In the genomic region with DNA sequence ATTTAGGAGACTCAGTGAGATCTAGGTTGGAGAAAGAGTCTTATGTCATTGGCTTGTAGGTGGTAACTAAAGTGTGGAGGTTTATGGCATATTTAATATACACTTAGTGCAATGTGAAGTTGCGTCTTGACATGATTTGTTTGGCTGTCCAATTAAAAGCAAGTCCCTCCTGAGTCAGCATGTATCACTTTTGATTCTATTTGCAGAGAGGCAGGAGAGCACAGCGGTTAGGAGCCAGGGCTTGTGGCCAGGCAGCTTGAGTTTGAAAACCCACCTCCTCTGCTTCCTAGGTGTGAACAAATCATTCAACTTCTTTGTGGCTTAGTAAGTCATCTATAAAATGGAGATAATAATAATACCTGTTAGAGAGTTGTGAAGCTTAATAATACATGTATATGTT, we compare ENCODE assay signal across 27 cellular contexts.
"Had no signal": no experiment of that assay in that cellular context is flagged by ENCODE, and none has a peak within 500 bp of the region (broad histone marks: within the 10 kb centered on the region; RNA-seq: fewer than 3 reads in every experiment).

No MANE protein-coding gene starts in this region.

- H3K4me2 ChIP-seq: neural progenitor cell had no signal

- H3K4me1 ChIP-seq: parathyroid adenoma, psoas muscle, right lobe of liver, sigmoid colon, stomach, thyroid gland, tibial nerve, upper lobe of left lung, vagina had no signal

- H3K4me3 Mint-ChIP-seq: nephron; neural progenitor cell; stimulated activated effector memory CD8-positive, alpha-beta T cell treated with anti-CD3 and anti-CD28 coated beads, Interleukin-12 subunit alpha, Interleukin-12 subunit beta, amount 100 ng/mL, for 72 hours; stimulated activated naive B cell treated with anti-CD40 and anti-IgM and Interleukin-4, amounts not matched to agents 10 μg/mL and 1 μg/mL and 100 μg/mL, for 72 hours; stimulated activated naive CD8-positive, alpha-beta T cell treated with anti-CD3 and anti-CD28 coated beads, Interleukin-15, Interleukin-2, amounts not matched to agents 100 ng/mL and 50 ng/mL, for 24 hours had no signal

- ATAC-seq: psoas muscle; right cardiac atrium; right lobe of liver; stimulated activated effector memory CD8-positive, alpha-beta T cell treated with anti-CD3 and anti-CD28 coated beads, Interleukin-12 subunit alpha, Interleukin-12 subunit beta, amount 100 ng/mL, for 72 hours; stimulated activated naive B cell treated with anti-CD40 and anti-IgM and Interleukin-4, amounts not matched to agents 10 μg/mL and 1 μg/mL and 100 μg/mL, for 72 hours had no signal

- H3K4me3 ChIP-seq: neural progenitor cell, ovary, psoas muscle, right lobe of liver, sigmoid colon, stomach, thoracic aorta, thyroid gland, tibial nerve, upper lobe of left lung, vagina had no signal

- H3K9me3 ChIP-seq: ovary, psoas muscle, right lobe of liver, sigmoid colon, stomach, thoracic aorta, thyroid gland, tibial nerve, upper lobe of left lung, vagina had no signal

- H3K9ac ChIP-seq: neural progenitor cell, parathyroid adenoma had no signal

- H3K36me3 Mint-ChIP-seq: stimulated activated effector memory CD8-positive, alpha-beta T cell treated with anti-CD3 and anti-CD28 coated beads, Interleukin-12 subunit alpha, Interleukin-12 subunit beta, amount 100 ng/mL, for 72 hours; stimulated activated naive B cell treated with anti-CD40 and anti-IgM and Interleukin-4, amounts not matched to agents 10 μg/mL and 1 μg/mL and 100 μg/mL, for 72 hours had no signal

- H3K27ac Mint-ChIP-seq: nephron; neural progenitor cell; progenitor cell of endocrine pancreas; stimulated activated effector memory CD8-positive, alpha-beta T cell treated with anti-CD3 and anti-CD28 coated beads, Interleukin-12 subunit alpha, Interleukin-12 subunit beta, amount 100 ng/mL, for 72 hours; stimulated activated naive B cell treated with anti-CD40 and anti-IgM and Interleukin-4, amounts not matched to agents 10 μg/mL and 1 μg/mL and 100 μg/mL, for 72 hours; stimulated activated naive CD8-positive, alpha-beta T cell treated with anti-CD3 and anti-CD28 coated beads, Interleukin-15, Interleukin-2, amounts not matched to agents 100 ng/mL and 50 ng/mL, for 24 hours had no signal

- H3K27ac ChIP-seq: neural progenitor cell, ovary, parathyroid adenoma, psoas muscle, right lobe of liver, sigmoid colon, stomach, thoracic aorta, thyroid gland, tibial nerve, upper lobe of left lung, vagina had no signal

- H3K27me3 ChIP-seq: neural progenitor cell, ovary, right lobe of liver, sigmoid colon, thyroid gland, tibial nerve, upper lobe of left lung, vagina had no signal

- H3K79me2 ChIP-seq: parathyroid adenoma had no signal

- H2AFZ ChIP-seq: neural progenitor cell, parathyroid adenoma had no signal

- H3K9me3 Mint-ChIP-seq: nephron, neural progenitor cell had no signal

- DNase-seq: occipital lobe; ovary; posterior cingulate gyrus; psoas muscle; right cardiac atrium; right lobe of liver; sigmoid colon; small intestine; stimulated activated CD4-positive, alpha-beta T cell treated with anti-CD3 and anti-CD28 coated beads, Interleukin-15, amount 100 ng/mL, for 24 hours; stimulated activated CD4-positive, alpha-beta T cell treated with anti-CD3 and anti-CD28 coated beads, Interleukin-2, amount 100 ng/mL, for 24 hours; stimulated activated CD4-positive, alpha-beta T cell treated with anti-CD3 and anti-CD28 coated beads, Interleukin-2, amount 100 ng/mL, for 48 hours; stimulated activated CD4-positive, alpha-beta T cell treated with anti-CD3 and anti-CD28 coated beads, Interleukin-4, amount 100 ng/mL, for 24 hours; stimulated activated naive B cell treated with anti-CD40 and anti-IgM and Interleukin-4, amounts not matched to agents 10 μg/mL and 1 μg/mL and 100 μg/mL, for 72 hours; stimulated activated naive CD4-positive, alpha-beta T cell treated with Interleukin-2 at 50 U/mL for 16 hours; stomach; thyroid gland; trophoblast cell; upper lobe of left lung had no signal

- H3K36me3 ChIP-seq: neural progenitor cell, ovary, right lobe of liver, sigmoid colon, stomach, thoracic aorta, thyroid gland, tibial nerve, upper lobe of left lung, vagina had no signal

- H3K4me1 Mint-ChIP-seq: nephron; stimulated activated effector memory CD8-positive, alpha-beta T cell treated with anti-CD3 and anti-CD28 coated beads, Interleukin-12 subunit alpha, Interleukin-12 subunit beta, amount 100 ng/mL, for 72 hours; stimulated activated naive B cell treated with anti-CD40 and anti-IgM and Interleukin-4, amounts not matched to agents 10 μg/mL and 1 μg/mL and 100 μg/mL, for 72 hours had no signal
